28 cellular contexts compared by ENCODE assay signal in the genomic region with DNA sequence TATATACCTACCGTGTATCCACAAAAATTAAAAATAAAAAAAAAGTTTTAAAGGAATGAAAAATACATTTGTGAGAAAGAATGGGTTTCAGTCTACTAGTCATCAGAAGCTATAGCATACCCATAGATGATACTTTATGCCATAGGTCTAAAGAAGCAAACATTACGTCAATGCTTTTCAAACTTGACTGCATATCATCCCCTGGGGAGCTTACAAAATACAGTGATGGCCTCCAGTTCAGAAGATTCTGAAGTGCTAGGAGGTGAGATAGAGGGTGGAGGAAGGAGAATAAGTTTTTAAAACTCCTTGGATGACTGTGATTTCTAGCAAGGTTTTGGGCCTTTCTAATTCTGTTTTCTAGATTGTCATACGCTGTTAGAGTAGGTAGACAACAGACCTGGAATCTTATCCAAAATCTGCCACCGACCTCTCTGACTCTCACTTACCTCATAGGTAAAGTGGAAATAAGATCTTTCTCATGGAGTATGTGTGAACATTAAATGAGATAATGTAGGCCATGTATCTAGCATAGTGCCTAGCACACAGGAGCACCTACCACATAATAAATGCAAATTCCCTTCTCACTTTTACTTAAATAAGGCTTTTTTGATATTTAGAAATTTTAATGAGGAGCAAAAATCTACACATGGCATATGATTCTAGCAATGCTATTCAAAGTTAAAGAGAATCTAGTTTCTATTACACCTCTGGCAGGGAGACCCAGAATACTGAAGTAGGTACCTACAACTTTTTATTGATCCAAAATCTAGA.
"Had no signal": no experiment of that assay in that cellular context is flagged by ENCODE, and none has a peak within 500 bp of the region (broad histone marks: within the 10 kb centered on the region; RNA-seq: fewer than 3 reads in every experiment).

No MANE protein-coding gene starts in this region.

- DNase-seq: dermis blood vessel endothelial cell; effector memory CD4-positive, alpha-beta T cell; foreskin keratinocyte; heart left ventricle; hippocampal formation; left colon; left ventricle myocardium superior; lower lobe of right lung; stimulated activated CD4-positive, alpha-beta T cell treated with anti-CD3 and anti-CD28 coated beads, Interleukin-12 subunit alpha, Interleukin-12 subunit beta, amount 100 ng/mL, for 4 hours; stimulated activated CD4-positive, alpha-beta T cell treated with anti-CD3 and anti-CD28 coated beads, Interleukin-1b, Interleukin-23, amount 100 ng/mL, for 48 hours; stimulated activated CD4-positive, alpha-beta T cell treated with anti-CD3 and anti-CD28 coated beads, Interleukin-4, amount 100 ng/mL, for 1 hour; stimulated activated CD8-positive, alpha-beta memory T cell treated with anti-CD3 and anti-CD28 coated beads, Interleukin-4, amount 100 ng/mL, for 48 hours; stimulated activated naive CD4-positive, alpha-beta T cell treated with Interleukin-2 at 50 U/mL for 16 hours; stomach; substantia nigra; testis; tibial artery had no signal

- H3K27me3 ChIP-seq: esophagus muscularis mucosa, foreskin keratinocyte, gastroesophageal sphincter, heart left ventricle, neutrophil, stomach, testis, tibial artery had no signal

- H3K4me2 ChIP-seq: smooth muscle cell had no signal

- H3K4me1 Mint-ChIP-seq: neural crest cell had no signal

- H3K4me3 Mint-ChIP-seq: natural killer cell treated with Interleukin-12 subunit alpha and Interleukin-12 subunit beta and Interleukin-15 and Interleukin-18, amount 100 ng/mL, for 72 hours; neural crest cell; type B pancreatic cell had no signal

- H3K9ac ChIP-seq: parathyroid adenoma had no signal

- H2AFZ ChIP-seq: parathyroid adenoma had no signal

- H3K4me3 ChIP-seq: coronary artery, esophagus muscularis mucosa, gastroesophageal sphincter, heart left ventricle, lower lobe of right lung, smooth muscle cell, stomach, testis, tibial artery had no signal

- H3K27ac ChIP-seq: coronary artery, esophagus muscularis mucosa, foreskin keratinocyte, gastroesophageal sphincter, lower lobe of right lung, neutrophil, parathyroid adenoma, stomach, tibial artery had no signal

- H3K27me3 Mint-ChIP-seq: natural killer cell treated with Interleukin-12 subunit alpha and Interleukin-12 subunit beta and Interleukin-15 and Interleukin-18, amount 100 ng/mL, for 72 hours; progenitor cell of endocrine pancreas; type B pancreatic cell had no signal

- H3K9me3 Mint-ChIP-seq: natural killer cell treated with Interleukin-12 subunit alpha and Interleukin-12 subunit beta and Interleukin-15 and Interleukin-18, amount 100 ng/mL, for 72 hours; neural crest cell; type B pancreatic cell had no signal

- H3K9me3 ChIP-seq: esophagus muscularis mucosa, gastroesophageal sphincter, heart left ventricle, lower lobe of right lung, neutrophil, stomach, testis, tibial artery had no signal

- H3K27ac Mint-ChIP-seq: natural killer cell treated with Interleukin-12 subunit alpha and Interleukin-12 subunit beta and Interleukin-15 and Interleukin-18, amount 100 ng/mL, for 72 hours; type B pancreatic cell had no signal

- ATAC-seq: foreskin keratinocyte; gastroesophageal sphincter; left colon; lower lobe of right lung; natural killer cell treated with Interleukin-12 subunit alpha and Interleukin-12 subunit beta and Interleukin-15 and Interleukin-18, amount 100 ng/mL, for 72 hours; sciatic nerve had no signal

- H3K79me2 ChIP-seq: parathyroid adenoma had no signal

- H3K4me1 ChIP-seq: foreskin keratinocyte, lower lobe of right lung, parathyroid adenoma, stomach, tibial artery had no signal
